Comparison of ENCODE assay signal across 8 cellular contexts in genomic region chr6:29722773-29723665, GRCh38. TPM values are rescaled to one million over a fixed set of nuclear protein-coding genes. Genes with fewer than 3 reads are reported as not detected.
DNase-seq lines count a peak whose midpoint lies in the region; ATAC-seq and TF ChIP-seq lines count a peak whose summit lies in the region.

TSS of gene HLA-F (plus strand) at chr6:29723434. CDS start at chr6:29723464, 30 bp downstream.

- H2AK9ac ChIP-seq in IMR-90 (replicated peaks; ENCODE audit: low read depth, low read length, poor library complexity): no peak within 1 kb of the TSS

- peak within 1 kb of the TSS; percentile 79 for H2AFZ ChIP-seq in IMR-90 (replicated peaks; ENCODE audit: low read length, poor library complexity)

- no peak within 1 kb of the TSS for H2BK120ac ChIP-seq in IMR-90 (ENCODE audit: low read depth, low read length)

- no peak within 1 kb of the TSS for H3K56ac ChIP-seq in IMR-90 (ENCODE audit: extremely low read depth, insufficient read depth, low read length)

- 0% methylated on average over 2 of the region's 33 CpGs; no CpG with 5 or more reads in 1 of the 2 experiments for WGBS in IMR-90 (ENCODE audit: extremely low coverage in 2 of 2, insufficient read length in 1 of 2), 2 experiments
- 1 to 2% methylated on average over 33 of the region's 33 CpGs for WGBS in aorta, 2 donors

- no peak within 1 kb of the TSS for H3K23ac ChIP-seq in IMR-90 (ENCODE audit: low read depth, low read length)

- H3K4me1 ChIP-seq in IMR-90 (ENCODE audit: control insufficient read depth, insufficient read depth, low read length) (no peaks in the 10 kb centered on the region; the same call in 1 of the 2 replicates), aorta (ENCODE audit: control insufficient read depth in 1 of 2, insufficient read depth in 2 of 2, low read length in 2 of 2) (no peaks in the 10 kb centered on the region)

- H4K20me1 ChIP-seq in IMR-90 (ENCODE audit: insufficient read depth, low read length): no peaks in the 10 kb centered on the region

- TF ChIP-seq POLR2A in IMR-90 (IDR thresholded peaks at IDR 0.05; ENCODE audit: low read depth, low read length): no peak

- peak; percentile 92 for ATAC-seq in GM21526 (IDR thresholded peaks at IDR 0.05; ENCODE audit: low FRiP score, unreplicated experiment)
- ATAC-seq in IMR-90 (ENCODE audit: low read depth): peak; percentile 92
- peak; percentile 96 for ATAC-seq in aorta (ENCODE audit: low FRiP score)

- H3K9me1 ChIP-seq in IMR-90 (ENCODE audit: insufficient read depth, low read length): no peaks in the 10 kb centered on the region

- H3K14ac ChIP-seq in IMR-90 (replicated peaks; ENCODE audit: low read depth, low read length): no peak within 1 kb of the TSS

- no peak within 1 kb of the TSS for H3K9ac ChIP-seq in IMR-90 (ENCODE audit: low read depth, low read length)

- no peak within 1 kb of the TSS for H2BK20ac ChIP-seq in IMR-90 (ENCODE audit: low read depth, low read length)

- no peak within 1 kb of the TSS for H4K5ac ChIP-seq in IMR-90 (ENCODE audit: low read depth, low read length)

- in situ Hi-C loops in IMR-90 (cut with MboI; ENCODE audit: low sequenced_read_pairs): no loop called here

- no peak within 1 kb of the TSS for H2AK5ac ChIP-seq in IMR-90 (ENCODE audit: low read depth, low read length)

- dilution Hi-C loops in IMR-90 (cut with HindIII; ENCODE audit: low sequenced_read_pairs, unreplicated experiment): no loop called here

- H2BK15ac ChIP-seq in IMR-90 (ENCODE audit: low read depth, low read length): no peak within 1 kb of the TSS

- POLR2A ChIA-PET in IMR-90 (lab: Charles Lee; ENCODE audit: unreplicated experiment): no interaction called here

- H3K9me3 ChIP-seq in IMR-90 (ENCODE audit: control insufficient read depth, insufficient read depth, low read length) (no peaks in the 10 kb centered on the region), aorta (ENCODE audit: control insufficient read depth, low read length) (no peaks in the 10 kb centered on the region)

- no peak for TF ChIP-seq RAD21 in IMR-90 (IDR thresholded peaks at IDR 0.05; ENCODE audit: low read length)

- H3K4ac ChIP-seq in IMR-90 (ENCODE audit: low read depth, low read length): no peak within 1 kb of the TSS

- peaks cover 31% of the 10 kb centered on the region for H3K27me3 ChIP-seq in IMR-90 (ENCODE audit: control insufficient read depth, insufficient read depth, low read length)
- no peaks in the 10 kb centered on the region for H3K27me3 ChIP-seq in aorta (ENCODE audit: control insufficient read depth in 1 of 2, insufficient read depth in 2 of 2, low read length in 1 of 2)

- H4K91ac ChIP-seq in IMR-90 (ENCODE audit: insufficient read depth, low read depth, low read length): no peak within 1 kb of the TSS

- CTCF ChIA-PET in IMR-90 (lab: Yijun Ruan, JAX): no interaction called here

- H3K4me3 ChIP-seq in IMR-90 (ENCODE audit: insufficient read depth, low read depth, low read length): peak within 1 kb of the TSS; percentile 45
- H3K4me3 ChIP-seq in aorta (ENCODE audit: low read length in 2 of 2): peak within 1 kb of the TSS; percentile 90 to 93

- no peaks in the 10 kb centered on the region for H3K79me1 ChIP-seq in IMR-90 (ENCODE audit: low read depth in 1 of 2, low read length in 2 of 2)

- H4K8ac ChIP-seq in IMR-90 (ENCODE audit: low read depth in 2 of 2, low read length in 2 of 2): no peak within 1 kb of the TSS

- H3K27ac ChIP-seq in IMR-90 (ENCODE audit: insufficient read depth, low read length) (no peak within 1 kb of the TSS), aorta (ENCODE audit: low read depth in 1 of 2, low read length in 2 of 2) (peak within 1 kb of the TSS in 1 of 2 donors; percentile 55)

- DNase-seq in DMS153 (lab: John Stamatoyannopoulos, UW): peak; percentile 61
- peak; percentile 30 for DNase-seq in IMR-90
- peak; percentile 86 for DNase-seq in astrocyte of the hippocampus (ENCODE audit: low read depth, low spot score)
- DNase-seq in hypothalamus (lab: John Stamatoyannopoulos, UW): peak in 49 of 51 donors; percentile 6 to 84 (median 63)
- peak; percentile 56 for DNase-seq in retina
- peak; percentile 92 for DNase-seq in aorta

- intact Hi-C loops in IMR-90 (cut with micrococcal nuclease): no loop called here
- intact Hi-C loops in T-helper 2 cell treated with Interferon-gamma antibody and Interleukin-4, amounts not matched to agents 100 ng/mL and 5 ng/mL, for 36 hours (cut with micrococcal nuclease): loop anchor here (5.0 kb wide), 2 partner anchors 71 to 219 kb away; partner anchors contain the start of gene HLA-A
- intact Hi-C loops in aorta (cut with DNase I): no loop called here

- H3K36me3 ChIP-seq in IMR-90 (ENCODE audit: control insufficient read depth, insufficient read depth, low read length) (no peaks in the 10 kb centered on the region), aorta (ENCODE audit: control insufficient read depth in 1 of 2, insufficient read depth in 2 of 2, low read length in 1 of 2) (no peaks in the 10 kb centered on the region)

- BruUV-seq in IMR-90 (replicated peaks; lab: Mats Ljungman, UMichigan): no TSS peak

- no peak within 1 kb of the TSS for H2BK5ac ChIP-seq in IMR-90 (ENCODE audit: low read depth, low read length, poor library complexity, severe bottlenecking)

- no peak for TF ChIP-seq CTCF in IMR-90 (conservative IDR thresholded peaks at IDR 0.05; ENCODE audit: low read depth, low read length)

- peak within 1 kb of the TSS; percentile 91 for H3K4me2 ChIP-seq in IMR-90 (ENCODE audit: low read depth, low read length)

- no peak within 1 kb of the TSS for H3K18ac ChIP-seq in IMR-90 (ENCODE audit: low read depth, low read length)

TF ChIP-seq in IMR-90, 13 proteins besides CTCF, POLR2A, EP300 and RAD21:
- TF ChIP-seq RFX5 (IDR thresholded peaks at IDR 0.05; ENCODE audit: low read depth, low read length): peak; percentile 96
- no peak for TF ChIP-seq CEBPB (IDR thresholded peaks at IDR 0.05; ENCODE audit: low read depth, low read length)
- TF ChIP-seq NFE2L2 (IDR thresholded peaks at IDR 0.05; ENCODE audit: low read depth, low read length): no peak
- TF ChIP-seq FOS (IDR thresholded peaks at IDR 0.05; ENCODE audit: low read depth, low read length): no peak
- no peak for TF ChIP-seq USF2 (IDR thresholded peaks at IDR 0.05; ENCODE audit: low read depth, low read length)

RNA-seq across cellular contexts. Expression of gene HLA-F, which starts in this region (rescaled TPM):
- total RNA-seq in IMR-90 (2012; rRNA removed) (not detected in 2 replicates), aorta (100 to 1,000 TPM in 1 of 2 donors, 10 to 100 TPM in 1; 90.5 to 124 TPM)
- polyA plus RNA-seq in IMR-90 (2012; rRNA removed) (not detected in 2 replicates), aorta (100 to 1,000 TPM in 1 of 2 donors, 10 to 100 TPM in 1; 34.2 to 153 TPM)
- 0.14 TPM in 1 of 2 replicates, not detected in the other for polyA plus RNA-seq in IMR-90 (2012; cell fraction: cytosol; rRNA removed)
- 0.29 and 0.47 TPM in 2 replicates for polyA plus RNA-seq in IMR-90 (2012; cell fraction: nucleus; rRNA removed; ENCODE audit: low replicate concordance)
- 285 and 293 TPM in 2 replicates for total RNA-seq in T-helper 2 cell treated with Interferon-gamma antibody and Interleukin-4, amounts not matched to agents 100 ng/mL and 5 ng/mL, for 36 hours

Comparison
In these comparisons a context has a peak if more than half of its experiments do, and no peak if none do; other contexts are left out.
1. RNA of gene HLA-F (total RNA-seq): 285 to 293 TPM in T-helper 2 cell treated with Interferon-gamma antibody and Interleukin-4, amounts not matched to agents 100 ng/mL and 5 ng/mL, for 36 hours and 90.5 to 124 TPM in aorta; not detected in IMR-90; every median in the first group is over 10 times any median in the second.
2. RNA of gene HLA-F (polyA plus RNA-seq): 34.2 to 153 TPM in aorta; 0.14 to 0.47 TPM in IMR-90; every median in the first group is over 10 times any median in the second.
3. Peak in DNase-seq, ATAC-seq, H3K4me3 ChIP-seq and H3K4me2 ChIP-seq in IMR-90; RNA of the gene not detected or under 1 TPM.
4. DNase-seq: peak in every context shown above with its lines; median percentile 92 in aorta; 86 in astrocyte of the hippocampus; 63 in hypothalamus; 61 in DMS153; 56 in retina; 30 in IMR-90.
5. Peak in every context shown above with its lines, with median percentiles within 50 percentile points of each other: ATAC-seq.